In the genomic region with DNA sequence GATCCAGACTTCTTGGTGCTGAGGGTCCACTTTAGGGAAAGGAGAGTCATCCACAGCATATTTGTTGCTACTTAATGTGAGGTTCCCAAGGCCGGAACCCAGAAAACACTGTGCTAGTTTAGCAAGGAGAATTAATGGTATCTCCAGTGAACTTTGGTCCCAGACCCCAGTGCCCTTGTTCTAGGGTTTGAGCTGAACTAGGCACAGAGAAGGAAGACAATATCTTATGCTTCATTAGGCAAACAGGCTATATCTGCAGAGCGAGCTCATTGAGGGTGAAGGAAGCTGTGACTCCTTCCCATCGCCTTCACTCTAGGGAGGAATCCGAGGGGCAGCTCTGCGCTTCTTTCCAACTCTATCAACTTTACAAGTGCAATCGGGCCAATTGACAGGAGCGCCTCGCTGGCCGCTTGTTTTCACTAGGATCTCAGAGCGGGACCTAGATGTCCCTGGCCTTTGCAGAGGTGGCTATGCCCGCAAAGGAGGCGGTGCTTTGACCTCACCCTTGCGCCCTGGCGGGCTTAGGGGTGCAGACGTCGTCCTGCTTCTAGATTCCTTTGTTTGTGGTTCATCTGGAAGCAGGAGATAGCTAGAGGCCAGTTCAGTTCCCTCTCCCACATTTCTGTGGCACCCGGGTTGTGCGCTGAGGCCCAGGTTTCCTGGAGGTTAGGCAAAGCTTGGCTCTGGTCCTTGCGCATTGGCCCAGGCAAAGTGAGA, we compare ENCODE assay signal across 9 cellular contexts. TPM values are rescaled to one million over a fixed set of nuclear protein-coding genes. Genes with fewer than 3 reads are reported as not detected.
DNase-seq lines count a peak whose midpoint lies in the region; ATAC-seq and FAIRE-seq lines count a peak whose summit lies in the region.
"Had no signal": no experiment of that assay in that cellular context is flagged by ENCODE, and none has a peak within 500 bp of the region (broad histone marks: within the 10 kb centered on the region; RNA-seq: fewer than 3 reads in every experiment).

No MANE protein-coding gene starts in this region.

- no peak for FAIRE-seq in small intestine (lab: Jason Lieb, UNC)
- FAIRE-seq: G401.6 had no signal

- H3K9me3 ChIP-seq in small intestine (ENCODE audit: control insufficient read depth, low read depth): no peaks in the 10 kb centered on the region

- H3K27ac ChIP-seq in small intestine (ENCODE audit: low read depth in 1 of 2, low read length in 1 of 2): no peak overlapping the region

- no peaks in the 10 kb centered on the region for H3K27me3 ChIP-seq in small intestine (ENCODE audit: control insufficient read depth in 2 of 2, insufficient read depth in 2 of 2, low read length in 2 of 2)

- WGBS in small intestine, 3 donors: 12 to 24% (median 17%) methylated on average over 19 of the region's 19 CpGs

- no peaks in the 10 kb centered on the region for H3K36me3 ChIP-seq in small intestine (ENCODE audit: control insufficient read depth in 2 of 2, insufficient read depth in 2 of 2, low read length in 2 of 2)

- peak; percentile 2 for DNase-seq in activated CD4-positive, alpha-beta T cell treated with anti-CD3 and anti-CD28 coated beads for 48 hours
- no peak for DNase-seq in activated CD4-positive, alpha-beta T cell treated with anti-CD3 and anti-CD28 coated beads, Interleukin-2, amount 50 U/mL, for 4 hours
- peak; percentile 30 to 35 for DNase-seq in activated T-cell treated with anti-CD3 and anti-CD28 coated beads, Interleukin-2, amount 50 U/mL, for 48 hours
- DNase-seq in small intestine (peak; percentile 5), NCI-H2107 (lab: John Stamatoyannopoulos, UW) (no peak), RPMI8226 (no peak)

- peak overlapping the region; percentile 70 for H3K4me3 ChIP-seq in iPS-11a (ENCODE audit: low read depth, low read length)
- H3K4me3 ChIP-seq in small intestine (ENCODE audit: low read depth in 1 of 2, low read length in 2 of 2): peak overlapping the region; percentile 86 to 96

- ATAC-seq in GM18907 (IDR thresholded peaks at IDR 0.05; ENCODE audit: unreplicated experiment): no peak

- H3K4me1 ChIP-seq in small intestine (ENCODE audit: control insufficient read depth in 2 of 2, insufficient read depth in 1 of 2, low read depth in 1 of 2, low read length in 1 of 2): peaks cover 0 to 11% of the 10 kb centered on the region in 2 donors

RNA-seq across cellular contexts. Expression of gene PPM1L, which starts 1.0 kb away (rescaled TPM):
- polyA plus RNA-seq in small intestine: 1 to 10 TPM in 1 of 3 donors, under 1 TPM in 2; 0.27 to 2.4 (median 0.45) TPM

Comparison
In these comparisons a context has a peak if more than half of its experiments do, and no peak if none do; other contexts are left out.
1. DNase-seq: peak in activated CD4-positive, alpha-beta T cell treated with anti-CD3 and anti-CD28 coated beads for 48 hours (single experiment), activated T-cell treated with anti-CD3 and anti-CD28 coated beads, Interleukin-2, amount 50 U/mL, for 48 hours (2 of 2) and small intestine (single experiment); none in activated CD4-positive, alpha-beta T cell treated with anti-CD3 and anti-CD28 coated beads, Interleukin-2, amount 50 U/mL, for 4 hours (0 of 2), NCI-H2107 (single experiment) and RPMI8226 (single experiment).